In genomic region chr6:24738732-24739131, GRCh38 we compare ENCODE assay signal across 17 cellular contexts. TPM values are rescaled to one million over a fixed set of nuclear protein-coding genes. Genes with fewer than 3 reads are reported as not detected.
DNase-seq lines count a peak whose midpoint lies in the region; ATAC-seq, FAIRE-seq and TF ChIP-seq lines count a peak whose summit lies in the region.
"Had no signal": no experiment of that assay in that cellular context is flagged by ENCODE, and none has a peak within 500 bp of the region (broad histone marks: within the 10 kb centered on the region; RNA-seq: fewer than 3 reads in every experiment).

No MANE protein-coding gene starts in this region.

- no peaks in the 10 kb centered on the region for H3K79me2 ChIP-seq in mammary epithelial cell (ENCODE audit: insufficient read depth, low read length)
- no peaks in the 10 kb centered on the region for H3K79me2 ChIP-seq in H1 (ENCODE audit: control insufficient read depth in 1 of 2, insufficient read depth in 2 of 2, low read length in 2 of 2)

- no peak for TF ChIP-seq EP300 in H1 (IDR thresholded peaks at IDR 0.05; ENCODE audit: borderline replicate concordance in 1 of 2, low read depth in 2 of 2, low read length in 2 of 2)
- no peak for TF ChIP-seq EP300 in stomach (IDR thresholded peaks at IDR 0.05)

- TF ChIP-seq CTCF in mammary epithelial cell (conservative IDR thresholded peaks at IDR 0.05 in 1 of 2, IDR thresholded peaks at IDR 0.05 in 1 of 2; ENCODE audit: extremely low read depth in 1 of 2, insufficient read depth in 1 of 2, low read depth in 1 of 2, low read length in 2 of 2) (no peak), MCF 10A (IDR thresholded peaks at IDR 0.05; ENCODE audit: unreplicated experiment) (no peak), RWPE1 (conservative IDR thresholded peaks at IDR 0.05; ENCODE audit: low read depth) (no peak), H1 (IDR thresholded peaks at IDR 0.05; ENCODE audit: control extremely low read depth in 1 of 3, insufficient read depth in 1 of 3, low read depth in 1 of 3, low read length in 3 of 3) (no peak), stomach (IDR thresholded peaks at IDR 0.05) (no peak), GM10266 (IDR thresholded peaks at IDR 0.05; ENCODE audit: control insufficient read depth, insufficient read depth, low read depth, missing control alignments) (no peak)

- H4K8ac ChIP-seq in H1 (ENCODE audit: extremely low read depth, insufficient read depth, low read length), result no peak overlapping the region

- no peak overlapping the region for H2BK20ac ChIP-seq in H1 (ENCODE audit: low read length)

- H4K5ac ChIP-seq in H1 (ENCODE audit: insufficient read length, low read depth, low read length), result no peak overlapping the region

- no peaks in the 10 kb centered on the region for H3K79me1 ChIP-seq in H1 (ENCODE audit: low read depth, low read length)

- no peak overlapping the region for H4K91ac ChIP-seq in H1 (replicated peaks; ENCODE audit: insufficient read length, low read length)

- intact Hi-C loops in mammary epithelial cell (cut with micrococcal nuclease) (no loop called here), MCF 10A (cut with micrococcal nuclease) (no loop called here), stomach (cut with DNase I; ENCODE audit: low total_unique reads) (no loop called here)

- no peak overlapping the region for H2AK5ac ChIP-seq in H1 (ENCODE audit: low read depth, low read length)

- H3K27ac ChIP-seq in mammary epithelial cell (ENCODE audit: insufficient read depth, low read depth, low read length) (no peak overlapping the region), RWPE1 (peak overlapping the region; percentile 72), H1 (ENCODE audit: low read depth, low read length) (no peak overlapping the region), stomach (peak overlapping the region in 4 of 5 donors; percentile 5 to 72 (median 36))
- H3K27ac ChIP-seq: 22Rv1, KMS-11 had no signal

- no peak for TF ChIP-seq RAD21 in H1 (IDR thresholded peaks at IDR 0.05 in 1 of 2, conservative IDR thresholded peaks at IDR 0.05 in 1 of 2; ENCODE audit: low read depth in 2 of 2, low read length in 2 of 2)

- 21% methylated on average over 3 of the region's 3 CpGs for WGBS in mammary epithelial cell (ENCODE audit: low coverage, missing lambda C conversion rate)
- 86% methylated on average over 3 of the region's 3 CpGs; no CpG with 5 or more reads in 1 of the 2 experiments for WGBS in H1 (ENCODE audit: extremely low coverage in 1 of 2, insufficient coverage in 1 of 2, insufficient read length in 1 of 2, insufficient replicate concordance in 2 of 2, low coverage in 1 of 2, low lambda C conversion rate in 2 of 2, missing lambda C conversion rate in 1 of 2), 2 experiments
- 26 to 58% (median 40%) methylated on average over 3 of the region's 3 CpGs for WGBS in stomach, 5 donors

- H2AFZ ChIP-seq in mammary epithelial cell (ENCODE audit: low read depth, low read length) (peak overlapping the region; percentile 67), H1 (ENCODE audit: low read length) (peak overlapping the region; percentile 62; the same call in 1 of the 2 replicates)

- dilution Hi-C loops in mammary epithelial cell (cut with HindIII; ENCODE audit: low sequenced_read_pairs), result no loop called here

- H3K36me3 ChIP-seq in mammary epithelial cell (ENCODE audit: insufficient read depth, low read length) (no peaks in the 10 kb centered on the region), H1 (ENCODE audit: control insufficient read depth in 2 of 4, insufficient read depth in 4 of 4, low read length in 3 of 4) (no peaks in the 10 kb centered on the region), stomach (no peaks in the 10 kb centered on the region)

- H3K9me3 ChIP-seq in mammary epithelial cell (replicated peaks; ENCODE audit: insufficient read depth, low read length), result no peaks in the 10 kb centered on the region
- H3K9me3 ChIP-seq in H1 (ENCODE audit: insufficient read depth in 2 of 2, low read depth in 1 of 2, low read length in 1 of 2), result no peaks in the 10 kb centered on the region
- H3K9me3 ChIP-seq in stomach, result no peaks in the 10 kb centered on the region

- H3K23me2 ChIP-seq in H1 (ENCODE audit: low read depth, low read length), result no peaks in the 10 kb centered on the region

- no peak overlapping the region for H3K56ac ChIP-seq in H1 (replicated peaks; ENCODE audit: insufficient read length, low read depth, low read length)

- no peak overlapping the region for H2BK120ac ChIP-seq in H1 (replicated peaks; ENCODE audit: low read depth, low read length)

- H3K4me3 ChIP-seq in mammary epithelial cell (replicated peaks in 1 of 3; ENCODE audit: insufficient read depth in 1 of 3, low read depth in 2 of 3, low read length in 3 of 3) (no peak overlapping the region), H1 (ENCODE audit: extremely low read depth in 1 of 4, insufficient read depth in 2 of 4, low read depth in 3 of 4, low read length in 4 of 4) (no peak overlapping the region), stomach (no peak overlapping the region)

- H3K4me2 ChIP-seq in mammary epithelial cell (ENCODE audit: insufficient read depth, low read depth, low read length), result no peak overlapping the region
- H3K4me2 ChIP-seq in H1 (ENCODE audit: insufficient read depth in 1 of 2, low read depth in 2 of 2, low read length in 2 of 2), result no peak overlapping the region
- H3K4me2 ChIP-seq: KMS-11 had no signal

- peaks cover 17% of the 10 kb centered on the region for H3K4me1 ChIP-seq in mammary epithelial cell (ENCODE audit: insufficient read depth, low read length)
- no peaks in the 10 kb centered on the region for H3K4me1 ChIP-seq in H1 (replicated peaks in 1 of 4; ENCODE audit: control insufficient read depth in 3 of 4, insufficient read depth in 4 of 4, low read length in 3 of 4)
- H3K4me1 ChIP-seq in stomach, result peaks cover 0 to 27% (median 5%) of the 10 kb centered on the region in 4 donors

- H3K4ac ChIP-seq in H1 (replicated peaks; ENCODE audit: insufficient read length, low read depth, low read length), result no peak overlapping the region

- CTCF ChIA-PET in mammary epithelial cell (lab: Charles Lee; ENCODE audit: low non-redundant PET), result no interaction called here
- CTCF ChIA-PET in MCF 10A (lab: Yijun Ruan, JAX), result interaction anchor here (0.7 to 1.1 kb wide), 2 partner anchors 21 to 159 kb away, joined by 3 read pairs; no protein-coding TSS in a partner anchor
- CTCF ChIA-PET in RWPE1 (lab: Yijun Ruan, JAX), result interaction anchor here (1.0 kb wide), 1 partner anchor 158 kb away, joined by 3 read pairs; no protein-coding TSS in a partner anchor
- CTCF ChIA-PET in H1 (lab: Charles Lee; ENCODE audit: partially characterized antibody), result interaction anchor here (0.9 to 1.6 kb wide), 4 partner anchors 10 to 20 kb away, joined by 3 read pairs; no protein-coding TSS in a partner anchor

- POLR2A ChIA-PET in MCF 10A (lab: Yijun Ruan, JAX), result interaction anchor here (3.0 to 6.4 kb wide), 2 partner anchors 15 to 20 kb away, joined by 12 to 145 read pairs; partner anchors contain the start of gene C6orf62
- POLR2A ChIA-PET in RWPE1 (lab: Yijun Ruan, JAX; ENCODE audit: low non-redundant PET), result interaction anchor here (0.9 kb wide), 1 partner anchor 17 kb away, joined by 3 read pairs; no protein-coding TSS in a partner anchor
- POLR2A ChIA-PET in H1 (lab: Charles Lee; ENCODE audit: partially characterized antibody), result interaction anchor here (0.9 to 2.4 kb wide), 5 partner anchors 10 to 37 kb away, joined by 3 to 6 read pairs (median 3); no protein-coding TSS in a partner anchor

- no peaks in the 10 kb centered on the region for H3K36me3 Mint-ChIP-seq in MCF 10A (ENCODE audit: insufficient read depth, unreplicated experiment)

- no peak overlapping the region for H2BK12ac ChIP-seq in H1 (ENCODE audit: low read depth, low read length)

- FAIRE-seq in H1 (lab: Jason Lieb, UNC), result no peak
- FAIRE-seq: G401.6 had no signal

- DNase-seq in mammary epithelial cell, result no peak
- no peak for DNase-seq in MCF 10A (ENCODE audit: unreplicated experiment)
- no peak for DNase-seq in RWPE1 (ENCODE audit: low spot score)
- DNase-seq in H1 (ENCODE audit: low read depth in 1 of 2, low spot score in 2 of 2), result no peak
- peak; percentile 41 for DNase-seq in stomach
- no peak for DNase-seq in NCI-H526 treated with DMSO at 0.1 percent for 48 hours (lab: John Stamatoyannopoulos, UW)
- no peak for DNase-seq in GM10266 (ENCODE audit: extremely low spot score)
- DNase-seq: COR-L47, DMS79 treated with DMSO at 0.1 percent for 48 hours, H7, NCI-H1694 treated with DMSO at 0.1 percent for 48 hours, NCI-H748 treated with DMSO at 0.1 percent for 48 hours had no signal

- in situ Hi-C loops in mammary epithelial cell (cut with MboI; ENCODE audit: low sequenced_read_pairs in 2 of 2), result no loop called here

- H3K4me3 Mint-ChIP-seq in MCF 10A (ENCODE audit: unreplicated experiment), result no peak overlapping the region

- H3K9ac ChIP-seq in mammary epithelial cell (ENCODE audit: insufficient read depth, low read length) (no peak overlapping the region), H1 (replicated peaks in 1 of 4; ENCODE audit: extremely low read depth in 1 of 4, low read depth in 3 of 4, low read length in 3 of 4) (no peak overlapping the region)
- H3K9ac ChIP-seq: KMS-11 had no signal

- no peak for TF ChIP-seq POLR2A in H1 (IDR thresholded peaks at IDR 0.05; ENCODE audit: control extremely low read depth in 1 of 2, low read depth in 2 of 2, low read length in 2 of 2)
- no peak for TF ChIP-seq POLR2A in stomach (IDR thresholded peaks at IDR 0.05)

- H3K27me3 ChIP-seq in mammary epithelial cell (ENCODE audit: insufficient read depth, low read length), result no peaks in the 10 kb centered on the region
- H3K27me3 ChIP-seq in H1 (replicated peaks in 1 of 4; ENCODE audit: control insufficient read depth in 3 of 4, extremely low read depth in 1 of 4, insufficient read depth in 3 of 4, low read length in 3 of 4), result no peaks in the 10 kb centered on the region
- no peaks in the 10 kb centered on the region for H3K27me3 ChIP-seq in stomach

- H4K20me1 ChIP-seq in mammary epithelial cell (ENCODE audit: insufficient read depth, low read length), result no peaks in the 10 kb centered on the region
- H4K20me1 ChIP-seq in H1 (replicated peaks in 1 of 2; ENCODE audit: control insufficient read depth in 1 of 2, insufficient read depth in 2 of 2, low read length in 2 of 2), result no peaks in the 10 kb centered on the region

- BruUV-seq in mammary epithelial cell (replicated peaks; lab: Mats Ljungman, UMichigan) (no TSS peak), MCF 10A (replicated peaks; lab: Mats Ljungman, UMichigan) (no TSS peak)

- H3K27ac Mint-ChIP-seq in MCF 10A (ENCODE audit: low read depth, unreplicated experiment), result no peak overlapping the region

- H2BK5ac ChIP-seq in H1 (ENCODE audit: low read depth, low read length), result no peak overlapping the region

- ATAC-seq in HG02973 (IDR thresholded peaks at IDR 0.05; ENCODE audit: unreplicated experiment), result no peak

- no peaks in the 10 kb centered on the region for H3K27me3 Mint-ChIP-seq in MCF 10A (ENCODE audit: insufficient read depth, unreplicated experiment)

- no peak overlapping the region for H3K14ac ChIP-seq in H1 (ENCODE audit: insufficient read length)

- H2BK15ac ChIP-seq in H1 (ENCODE audit: low read length), result no peak overlapping the region

- H3K23ac ChIP-seq in H1 (ENCODE audit: insufficient read length), result no peak overlapping the region

- no peak overlapping the region for H3K18ac ChIP-seq in H1 (ENCODE audit: extremely low read depth, low read length)

- peaks cover 20% of the 10 kb centered on the region for H3K4me1 Mint-ChIP-seq in MCF 10A (ENCODE audit: insufficient read depth, unreplicated experiment)

- no peaks in the 10 kb centered on the region for H3K9me3 Mint-ChIP-seq in MCF 10A (ENCODE audit: unreplicated experiment)

RNA-seq across cellular contexts. Expression of gene C6orf62, which starts 19.8 kb away (rescaled TPM):
- 100 to 1,000 TPM; 112 TPM for total RNA-seq in mammary epithelial cell
- 53.4 TPM for polyA plus RNA-seq in mammary epithelial cell
- polyA minus RNA-seq in mammary epithelial cell, result 54.3 TPM
- 96.2 and 101 TPM in 2 replicates for total RNA-seq in MCF 10A (2022)
- 100 and 101 TPM in 2 replicates for total RNA-seq in H1 (2021; fragmentation: NEBNext Ultra II Directional; extraction: Animal tissue kit (Norgen Biotek cat#: 25700))
- polyA plus RNA-seq in H1 (2011; rRNA removed), result 23.8 and 25.6 TPM in 2 replicates
- 37.7 TPM for polyA plus RNA-seq in H1 (2011; cell fraction: cytosol; rRNA removed)
- 26.8 TPM for polyA plus RNA-seq in H1 (2011; cell fraction: nucleus; rRNA removed)
- 47.6 to 69.2 TPM (median 54.8 TPM) in 4 replicates for polyA plus RNA-seq in H1 (2012, experiment 1 of 2)
- polyA plus RNA-seq in H1 (2012, experiment 2 of 2), result 8.5 TPM
- polyA plus RNA-seq in H1 (2013, experiment 1 of 2), result 67.7 TPM
- polyA plus RNA-seq in H1 (2013, experiment 2 of 2), result 63.3 TPM
- 61.3 and 93.0 TPM in 2 replicates for polyA minus RNA-seq in H1 (2011; rRNA and poly(A)+ RNA removed)
- 41.5 TPM for polyA minus RNA-seq in H1 (2011; cell fraction: cytosol; rRNA and poly(A)+ RNA removed)
- polyA minus RNA-seq in H1 (2011; cell fraction: nucleus; rRNA and poly(A)+ RNA removed), result 66.3 TPM
- 10 to 100 TPM; 29.5 to 87.1 (median 66.5) TPM for total RNA-seq in stomach
- polyA plus RNA-seq in stomach, result 10 to 100 TPM; 34.5 to 40.8 (median 37.4) TPM

RNA-seq across cellular contexts. Expression of gene GMNN, which starts 36.0 kb away (rescaled TPM):
- total RNA-seq in mammary epithelial cell (10 to 100 TPM in 1 of 2 donors, 1 to 10 TPM in 1; 8.0 to 36.3 TPM), MCF 10A (2022) (12.5 and 22.4 TPM in 2 replicates), stomach (100 to 1,000 TPM in 1 of 5 donors, 10 to 100 TPM in 2, 1 to 10 TPM in 1, not detected in 1; 2.7 to 142 (median 26.7) TPM)
- polyA plus RNA-seq in mammary epithelial cell (43.7 TPM), H1 (2011; rRNA removed) (60.8 and 65.9 TPM in 2 replicates), stomach (10 to 100 TPM; 17.3 to 40.7 (median 33.0) TPM)
- 14.9 TPM for polyA minus RNA-seq in mammary epithelial cell
- 101 TPM in 2 replicates for total RNA-seq in H1 (2021; fragmentation: NEBNext Ultra II Directional; extraction: Animal tissue kit (Norgen Biotek cat#: 25700))
- polyA plus RNA-seq in H1 (2011; cell fraction: cytosol; rRNA removed), result 79.2 TPM
- polyA plus RNA-seq in H1 (2011; cell fraction: nucleus; rRNA removed), result 36.8 TPM
- polyA plus RNA-seq in H1 (2012, experiment 1 of 2), result 67.9 to 96.3 TPM (median 74.9 TPM) in 4 replicates
- polyA plus RNA-seq in H1 (2012, experiment 2 of 2), result 13.6 TPM
- 90.1 TPM for polyA plus RNA-seq in H1 (2013, experiment 1 of 2)
- 89.1 TPM for polyA plus RNA-seq in H1 (2013, experiment 2 of 2)
- 28.1 and 33.9 TPM in 2 replicates for polyA minus RNA-seq in H1 (2011; rRNA and poly(A)+ RNA removed)
- 34.9 TPM for polyA minus RNA-seq in H1 (2011; cell fraction: cytosol; rRNA and poly(A)+ RNA removed)
- polyA minus RNA-seq in H1 (2011; cell fraction: nucleus; rRNA and poly(A)+ RNA removed), result 50.7 TPM

RNA-seq across cellular contexts. Expression of gene ARMH2, which starts 60.0 kb away (rescaled TPM):
- total RNA-seq in mammary epithelial cell (not detected), MCF 10A (2022) (not detected in 2 replicates), stomach (not detected)
- polyA plus RNA-seq in mammary epithelial cell (not detected), H1 (2011; rRNA removed) (not detected in 2 replicates), stomach (not detected)
- polyA minus RNA-seq in mammary epithelial cell, result not detected
- not detected in 2 replicates for total RNA-seq in H1 (2021; fragmentation: NEBNext Ultra II Directional; extraction: Animal tissue kit (Norgen Biotek cat#: 25700))
- polyA plus RNA-seq in H1 (2011; cell fraction: cytosol; rRNA removed), result not detected
- polyA plus RNA-seq in H1 (2011; cell fraction: nucleus; rRNA removed), result not detected
- polyA plus RNA-seq in H1 (2012, experiment 1 of 2), result not detected in 4 replicates
- polyA plus RNA-seq in H1 (2012, experiment 2 of 2), result not detected
- not detected for polyA plus RNA-seq in H1 (2013, experiment 1 of 2)
- not detected for polyA plus RNA-seq in H1 (2013, experiment 2 of 2)
- not detected in 2 replicates for polyA minus RNA-seq in H1 (2011; rRNA and poly(A)+ RNA removed)
- not detected for polyA minus RNA-seq in H1 (2011; cell fraction: cytosol; rRNA and poly(A)+ RNA removed)
- polyA minus RNA-seq in H1 (2011; cell fraction: nucleus; rRNA and poly(A)+ RNA removed), result not detected
- total RNA-seq: H7 had no signal
- polyA plus RNA-seq: BJ had no signal

Comparison
In these comparisons a context has a peak if more than half of its experiments do, and no peak if none do; other contexts are left out.
1. H3K27ac ChIP-seq: peak in RWPE1 (single experiment) and stomach (4 of 5); none in mammary epithelial cell (single experiment) and H1 (single experiment).